Comparison of ENCODE assay signal across 20 cellular contexts in genomic region chr20:35529552-35529951, GRCh38. TPM values are rescaled to one million over a fixed set of nuclear protein-coding genes. Genes with fewer than 3 reads are reported as not detected.
DNase-seq lines count a peak whose midpoint lies in the region; ATAC-seq, FAIRE-seq and TF ChIP-seq lines count a peak whose summit lies in the region.
"Had no signal": no experiment of that assay in that cellular context is flagged by ENCODE, and none has a peak within 500 bp of the region (broad histone marks: within the 10 kb centered on the region; RNA-seq: fewer than 3 reads in every experiment).

TSS of gene C20orf173 (minus strand) at chr20:35529652. CDS start at chr20:35529373, 279 bp downstream.

- BruUV-seq in K562 (replicated peaks; lab: Mats Ljungman, UMichigan) = no TSS peak

- H3K27ac Mint-ChIP-seq in nephron progenitor cell = peak within 1 kb of the TSS; percentile 37
- no peak within 1 kb of the TSS for H3K27ac Mint-ChIP-seq in stimulated activated memory B cell treated with anti-CD40 and anti-IgM and Interleukin-4, amounts not matched to agents 10 μg/mL and 1 μg/mL and 100 μg/mL, for 72 hours
- H3K27ac Mint-ChIP-seq: CD4-positive, alpha-beta memory T cell had no signal

- H3K79me2 ChIP-seq in OCI-LY3 (ENCODE audit: low read length) = no peaks in the 10 kb centered on the region
- no peaks in the 10 kb centered on the region for H3K79me2 ChIP-seq in K562 (ENCODE audit: control insufficient read depth, insufficient read depth, low read length)

- H3K9ac ChIP-seq in OCI-LY3 (ENCODE audit: low read length) (no peak within 1 kb of the TSS), K562 (ENCODE audit: insufficient read depth in 1 of 2, low read depth in 2 of 2, low read length in 2 of 2) (0 out of 4 replicates have a peak within 1 kb of the TSS, but pooled peaks of 1 of the 2 experiments have one; percentile 4)

- peaks cover 5% of the 10 kb centered on the region for H3K4me1 Mint-ChIP-seq in nephron progenitor cell
- H3K4me1 Mint-ChIP-seq in stimulated activated memory B cell treated with anti-CD40 and anti-IgM and Interleukin-4, amounts not matched to agents 10 μg/mL and 1 μg/mL and 100 μg/mL, for 72 hours = no peaks in the 10 kb centered on the region
- H3K4me1 Mint-ChIP-seq: CD4-positive, alpha-beta memory T cell had no signal

- intact Hi-C loops in K562 (cut with micrococcal nuclease) = no loop called here

- TF ChIP-seq CTCF in OCI-LY3 (IDR thresholded peaks at IDR 0.05; ENCODE audit: low read depth, low read length) (no peak), K562 (IDR thresholded peaks at IDR 0.05 in 2 of 3, conservative IDR thresholded peaks at IDR 0.05 in 1 of 3; ENCODE audit: insufficient read depth in 2 of 3, low read depth in 1 of 3, low read length in 3 of 3) (no peak), nephron progenitor cell (IDR thresholded peaks at IDR 0.05) (no peak)

- H3K27me3 Mint-ChIP-seq in nephron progenitor cell (ENCODE audit: low read depth, poor library complexity) = peaks cover 7% of the 10 kb centered on the region
- no peaks in the 10 kb centered on the region for H3K27me3 Mint-ChIP-seq in stimulated activated memory B cell treated with anti-CD40 and anti-IgM and Interleukin-4, amounts not matched to agents 10 μg/mL and 1 μg/mL and 100 μg/mL, for 72 hours
- H3K27me3 Mint-ChIP-seq: CD4-positive, alpha-beta memory T cell had no signal

- FAIRE-seq in K562 (lab: Jason Lieb, UNC) = no peak
- FAIRE-seq: G401.6, GM12892 had no signal

- no peaks in the 10 kb centered on the region for H3K36me3 Mint-ChIP-seq in nephron progenitor cell (ENCODE audit: low read depth)
- no peaks in the 10 kb centered on the region for H3K36me3 Mint-ChIP-seq in stimulated activated memory B cell treated with anti-CD40 and anti-IgM and Interleukin-4, amounts not matched to agents 10 μg/mL and 1 μg/mL and 100 μg/mL, for 72 hours

- POLR2A ChIA-PET in K562 (lab: Yijun Ruan, JAX) = interaction anchor here (0.7 to 1.6 kb wide), 3 partner anchors 12 to 464 kb away, joined by 3 to 4 read pairs (median 3); partner anchors contain the start of gene ERGIC3

- H3K4me3 ChIP-seq in OCI-LY3 (ENCODE audit: low read length) (no peak within 1 kb of the TSS), K562 (no peak within 1 kb of the TSS)

- peak; percentile 24; the same call in 2 of the 3 replicates for ATAC-seq in K562
- ATAC-seq in stimulated activated memory B cell treated with anti-CD40 and anti-IgM and Interleukin-4, amounts not matched to agents 10 μg/mL and 1 μg/mL and 100 μg/mL, for 72 hours = no peak

- no peaks in the 10 kb centered on the region for H3K9me1 ChIP-seq in K562 (ENCODE audit: control insufficient read depth, insufficient read depth, low read length)

- peak within 1 kb of the TSS; percentile 52; the same call in 1 of the 2 replicates for H2AFZ ChIP-seq in OCI-LY3 (ENCODE audit: low read depth, low read length)
- no peak within 1 kb of the TSS for H2AFZ ChIP-seq in K562 (ENCODE audit: low read depth, low read length)

- H4K20me1 ChIP-seq in OCI-LY3 (ENCODE audit: insufficient read depth, low read length) (no peaks in the 10 kb centered on the region), K562 (replicated peaks; ENCODE audit: control insufficient read depth, insufficient read depth, low read length) (no peaks in the 10 kb centered on the region)

- no peaks in the 10 kb centered on the region for H3K27me3 ChIP-seq in OCI-LY3 (ENCODE audit: low read depth, low read length)
- H3K27me3 ChIP-seq in K562 (ENCODE audit: control insufficient read depth in 2 of 2, insufficient read depth in 2 of 2, low read length in 2 of 2) = no peaks in the 10 kb centered on the region

- peaks cover 11% of the 10 kb centered on the region for H3K9me3 Mint-ChIP-seq in nephron progenitor cell
- no peaks in the 10 kb centered on the region for H3K9me3 Mint-ChIP-seq in stimulated activated memory B cell treated with anti-CD40 and anti-IgM and Interleukin-4, amounts not matched to agents 10 μg/mL and 1 μg/mL and 100 μg/mL, for 72 hours
- H3K9me3 Mint-ChIP-seq: CD4-positive, alpha-beta memory T cell had no signal

- H3K9me3 ChIP-seq in OCI-LY3 (ENCODE audit: insufficient read depth, low read length) (no peaks in the 10 kb centered on the region), K562 (replicated peaks; ENCODE audit: control insufficient read depth, insufficient read depth, low read depth, low read length) (no peaks in the 10 kb centered on the region)

- H3K4me3 Mint-ChIP-seq in nephron progenitor cell = no peak within 1 kb of the TSS
- H3K4me3 Mint-ChIP-seq in stimulated activated memory B cell treated with anti-CD40 and anti-IgM and Interleukin-4, amounts not matched to agents 10 μg/mL and 1 μg/mL and 100 μg/mL, for 72 hours = no peak within 1 kb of the TSS

- H3K27ac ChIP-seq in OCI-LY3 (ENCODE audit: low read length) (no peak within 1 kb of the TSS), K562 (ENCODE audit: extremely low read depth, low read depth, low read length) (no peak within 1 kb of the TSS)

- DNase-seq in K562 (ENCODE audit: extremely low read depth in 1 of 4, low spot score in 3 of 4) (no peak), nephron progenitor cell (no peak), DMS 273 treated with DMSO at 0.1 percent for 48 hours (lab: John Stamatoyannopoulos, UW) (no peak), superior temporal gyrus (ENCODE audit: extremely low spot score) (no peak)
- DNase-seq: C1 segment of cervical spinal cord; Calu3; CD4-positive, alpha-beta memory T cell; COR-L47; DMS153; DND-41; GOT3; H7; HCEC 1CT had no signal

- peaks cover 4% of the 10 kb centered on the region; the same call in 1 of the 2 replicates for H3K4me1 ChIP-seq in OCI-LY3 (ENCODE audit: low read length)
- peaks cover 0 to 4% of the 10 kb centered on the region in 2 experiments; a peak in 1 of 5 replicates for H3K4me1 ChIP-seq in K562 (replicated peaks in 1 of 2; ENCODE audit: control insufficient read depth in 2 of 2, insufficient read depth in 2 of 2, low read length in 2 of 2)

- TF ChIP-seq RAD21 in K562 (CRISPR knock-in tag; conservative IDR thresholded peaks at IDR 0.05 in 1 of 2, IDR thresholded peaks at IDR 0.05 in 1 of 2) = no peak

- no peaks in the 10 kb centered on the region for H3K36me3 ChIP-seq in OCI-LY3 (replicated peaks; ENCODE audit: low read depth, low read length)
- H3K36me3 ChIP-seq in K562 (ENCODE audit: control insufficient read depth, insufficient read depth, low read length) = no peaks in the 10 kb centered on the region

- H3K4me2 ChIP-seq in OCI-LY3 (ENCODE audit: low read length) (0 out of 2 replicates have a peak within 1 kb of the TSS, but pooled peaks have one; percentile 22), K562 (ENCODE audit: insufficient read depth, low read length) (no peak within 1 kb of the TSS)

- TF ChIP-seq POLR2A in K562 (conservative IDR thresholded peaks at IDR 0.05) = no peak

- in situ Hi-C loops in K562 (cut with MboI) = no loop called here

- no peak for TF ChIP-seq EP300 in K562 (IDR thresholded peaks at IDR 0.05; ENCODE audit: low read length)

- 22% methylated on average over 2 of the region's 2 CpGs for WGBS in K562 (ENCODE audit: insufficient coverage, low coverage, missing lambda C conversion rate)

- CTCF ChIA-PET in K562 (lab: Yijun Ruan, JAX; ENCODE audit: low intra/inter-chr PET ratio) = no interaction called here

TF ChIP-seq in K562, 482 proteins besides CTCF, POLR2A, EP300 and RAD21:
- TF ChIP-seq ZSCAN29 (IDR thresholded peaks at IDR 0.05) (no peak), SNIP1 (IDR thresholded peaks at IDR 0.05; ENCODE audit: low read depth) (no peak), FOXK2 (conservative IDR thresholded peaks at IDR 0.05 in 1 of 2, IDR thresholded peaks at IDR 0.05 in 1 of 2; ENCODE audit: low read depth in 2 of 2) (no peak), ZZZ3 (IDR thresholded peaks at IDR 0.05) (no peak), JUNB (CRISPR knock-in tag; conservative IDR thresholded peaks at IDR 0.05) (no peak), BACH1 (tag; IDR thresholded peaks at IDR 0.05) (no peak), CBFA2T3 (IDR thresholded peaks at IDR 0.05) (no peak), TGIF2 (CRISPR knock-in tag; IDR thresholded peaks at IDR 0.05) (no peak), SIRT6 (IDR thresholded peaks at IDR 0.05; ENCODE audit: low read depth, low read length) (no peak), PHF20 (IDR thresholded peaks at IDR 0.05; ENCODE audit: partially characterized antibody) (no peak), MYBL2 (IDR thresholded peaks at IDR 0.05; ENCODE audit: low read depth) (no peak), MYBL2 (CRISPR knock-in tag; IDR thresholded peaks at IDR 0.05; ENCODE audit: borderline replicate concordance) (no peak), RBM34 (IDR thresholded peaks at IDR 0.05; ENCODE audit: borderline replicate concordance, insufficient read depth, low read length) (no peak)

RNA-seq across cellular contexts. Expression of gene C20orf173, which starts in this region (rescaled TPM):
- not detected in 2 replicates for total RNA-seq in K562 (2011; cell fraction: chromatin; rRNA removed; ENCODE audit: low replicate concordance)
- total RNA-seq in K562 (2011; cell fraction: nucleolus; rRNA removed) = not detected in 2 replicates
- total RNA-seq in K562 (2011; cell fraction: nucleoplasm; rRNA removed) = not detected in 2 replicates
- not detected in 2 replicates for total RNA-seq in K562 (2014; rRNA removed)
- not detected in 2 replicates for total RNA-seq in K562 (2014; rRNA removed; fragmentation: Illumina TruSeq; extraction: Trizol)
- total RNA-seq in K562 (2015; rRNA removed; fragmentation: Illumina TruSeq; extraction: Trizol) = not detected in 2 replicates
- not detected in 2 replicates for total RNA-seq in K562 (2021)
- polyA plus RNA-seq in K562 (2011; rRNA removed) = not detected in 2 replicates
- not detected in 2 replicates for polyA plus RNA-seq in K562 (2011; cell fraction: cytosol; rRNA removed)
- not detected in 2 replicates for polyA plus RNA-seq in K562 (2011; cell fraction: nucleus; rRNA removed)
- not detected in 2 replicates for polyA plus RNA-seq in K562 (2012)
- not detected in 2 replicates for polyA plus RNA-seq in K562 (2014; fragmentation: Illumina TruSeq; extraction: Trizol)
- polyA plus RNA-seq in K562 (2014; fragmentation: Nextera tagmentation; extraction: Ambion mirVana) = not detected
- polyA plus RNA-seq in K562 (2014; rRNA removed) = not detected in 2 replicates
- polyA minus RNA-seq in K562 (2011; rRNA and poly(A)+ RNA removed) = not detected in 2 replicates
- not detected in 2 replicates for polyA minus RNA-seq in K562 (2011; cell fraction: cytosol; rRNA and poly(A)+ RNA removed)
- polyA minus RNA-seq in K562 (2011; cell fraction: nucleus; rRNA and poly(A)+ RNA removed) = not detected in 2 replicates
- total RNA-seq: A172; A673; Calu3; CD4-positive, alpha-beta memory T cell; H7 had no signal
- polyA plus RNA-seq: BJ; CD4-positive, alpha-beta memory T cell had no signal

Comparison
In these comparisons a context has a peak if more than half of its experiments do, and no peak if none do; other contexts are left out.
1. Peak in ATAC-seq in K562; RNA of the gene not detected or under 1 TPM.